In the genomic region with DNA sequence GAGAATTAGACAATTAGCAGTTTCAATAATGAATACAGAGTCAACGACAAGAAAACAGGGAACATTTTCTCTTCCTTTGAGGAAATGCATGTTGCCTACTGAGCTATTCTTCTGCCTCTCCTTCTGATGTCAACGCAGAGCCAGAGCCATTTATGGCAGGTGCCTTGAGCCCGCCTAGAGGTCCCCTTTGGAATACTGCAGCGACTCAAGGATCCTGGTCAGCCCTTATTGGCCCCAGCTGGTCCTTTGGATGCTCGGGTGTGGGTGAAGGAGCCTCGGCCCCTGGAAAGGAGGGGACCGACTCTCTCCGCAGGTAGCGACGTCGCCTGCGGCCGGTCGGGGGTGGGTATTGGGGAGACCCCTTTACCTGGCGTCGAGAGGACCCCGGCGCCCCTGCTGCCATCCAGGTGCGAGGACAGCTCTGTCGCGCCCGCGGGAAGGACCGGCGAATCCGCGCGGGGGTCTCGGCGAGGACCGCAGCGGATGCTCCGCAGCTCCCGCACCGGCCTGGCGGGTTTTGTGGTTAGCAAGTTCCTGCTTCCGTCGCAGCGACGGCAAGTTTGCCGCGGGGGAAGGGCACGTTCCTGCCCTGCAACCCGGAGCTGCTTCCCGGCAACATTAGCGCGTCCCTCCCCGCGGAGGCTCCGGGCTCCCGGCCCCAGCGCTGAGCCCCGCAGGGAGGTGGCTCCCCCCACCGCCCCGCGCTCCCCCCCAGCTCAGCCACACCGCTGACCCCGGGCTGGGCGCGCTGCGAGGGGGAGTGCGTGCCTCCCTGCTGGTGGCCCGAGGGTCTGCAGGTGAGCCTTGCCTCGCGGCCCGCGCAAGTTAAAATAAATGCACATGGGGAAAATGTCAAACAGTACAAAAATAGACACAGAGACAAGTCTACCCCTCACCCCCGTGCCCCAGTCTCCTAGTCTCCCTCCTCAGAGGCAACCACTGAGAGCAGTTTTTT, we compare ENCODE assay signal across 1 cellular context.
TF ChIP-seq lines count a peak whose summit lies in the region.

A gene (minus strand): TSS at position 532 of the 955 bp plus-strand sequence. CDS start 6,928 bp downstream, outside the sequence.

TF ChIP-seq in HCT116, 20 proteins besides CTCF, POLR2A, EP300 and RAD21 (continued from another document):
- TF ChIP-seq, protein P1, sequence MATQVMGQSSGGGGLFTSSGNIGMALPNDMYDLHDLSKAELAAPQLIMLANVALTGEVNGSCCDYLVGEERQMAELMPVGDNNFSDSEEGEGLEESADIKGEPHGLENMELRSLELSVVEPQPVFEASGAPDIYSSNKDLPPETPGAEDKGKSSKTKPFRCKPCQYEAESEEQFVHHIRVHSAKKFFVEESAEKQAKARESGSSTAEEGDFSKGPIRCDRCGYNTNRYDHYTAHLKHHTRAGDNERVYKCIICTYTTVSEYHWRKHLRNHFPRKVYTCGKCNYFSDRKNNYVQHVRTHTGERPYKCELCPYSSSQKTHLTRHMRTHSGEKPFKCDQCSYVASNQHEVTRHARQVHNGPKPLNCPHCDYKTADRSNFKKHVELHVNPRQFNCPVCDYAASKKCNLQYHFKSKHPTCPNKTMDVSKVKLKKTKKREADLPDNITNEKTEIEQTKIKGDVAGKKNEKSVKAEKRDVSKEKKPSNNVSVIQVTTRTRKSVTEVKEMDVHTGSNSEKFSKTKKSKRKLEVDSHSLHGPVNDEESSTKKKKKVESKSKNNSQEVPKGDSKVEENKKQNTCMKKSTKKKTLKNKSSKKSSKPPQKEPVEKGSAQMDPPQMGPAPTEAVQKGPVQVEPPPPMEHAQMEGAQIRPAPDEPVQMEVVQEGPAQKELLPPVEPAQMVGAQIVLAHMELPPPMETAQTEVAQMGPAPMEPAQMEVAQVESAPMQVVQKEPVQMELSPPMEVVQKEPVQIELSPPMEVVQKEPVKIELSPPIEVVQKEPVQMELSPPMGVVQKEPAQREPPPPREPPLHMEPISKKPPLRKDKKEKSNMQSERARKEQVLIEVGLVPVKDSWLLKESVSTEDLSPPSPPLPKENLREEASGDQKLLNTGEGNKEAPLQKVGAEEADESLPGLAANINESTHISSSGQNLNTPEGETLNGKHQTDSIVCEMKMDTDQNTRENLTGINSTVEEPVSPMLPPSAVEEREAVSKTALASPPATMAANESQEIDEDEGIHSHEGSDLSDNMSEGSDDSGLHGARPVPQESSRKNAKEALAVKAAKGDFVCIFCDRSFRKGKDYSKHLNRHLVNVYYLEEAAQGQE (IDR thresholded peaks at IDR 0.05; ENCODE audit: low read depth), result no peak
- TF ChIP-seq JUND (IDR thresholded peaks at IDR 0.05) (no peak), CEBPB (IDR thresholded peaks at IDR 0.05; ENCODE audit: low read depth) (no peak), FOSL1 (IDR thresholded peaks at IDR 0.05; ENCODE audit: low read depth) (no peak), SP1 (IDR thresholded peaks at IDR 0.05; ENCODE audit: low read depth) (no peak), ZNF274 (IDR thresholded peaks at IDR 0.05; ENCODE audit: low read depth, low read length) (no peak), EZH2phosphoT487 (IDR thresholded peaks at IDR 0.05; ENCODE audit: borderline replicate concordance) (no peak), ELF1 (IDR thresholded peaks at IDR 0.05; ENCODE audit: borderline replicate concordance, low read depth) (no peak), CBX3 (IDR thresholded peaks at IDR 0.05; ENCODE audit: low read depth) (no peak)
- TF ChIP-seq, protein P2, sequence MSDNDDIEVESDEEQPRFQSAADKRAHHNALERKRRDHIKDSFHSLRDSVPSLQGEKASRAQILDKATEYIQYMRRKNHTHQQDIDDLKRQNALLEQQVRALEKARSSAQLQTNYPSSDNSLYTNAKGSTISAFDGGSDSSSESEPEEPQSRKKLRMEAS (IDR thresholded peaks at IDR 0.05), result no peak
- TF ChIP-seq, protein P3, sequence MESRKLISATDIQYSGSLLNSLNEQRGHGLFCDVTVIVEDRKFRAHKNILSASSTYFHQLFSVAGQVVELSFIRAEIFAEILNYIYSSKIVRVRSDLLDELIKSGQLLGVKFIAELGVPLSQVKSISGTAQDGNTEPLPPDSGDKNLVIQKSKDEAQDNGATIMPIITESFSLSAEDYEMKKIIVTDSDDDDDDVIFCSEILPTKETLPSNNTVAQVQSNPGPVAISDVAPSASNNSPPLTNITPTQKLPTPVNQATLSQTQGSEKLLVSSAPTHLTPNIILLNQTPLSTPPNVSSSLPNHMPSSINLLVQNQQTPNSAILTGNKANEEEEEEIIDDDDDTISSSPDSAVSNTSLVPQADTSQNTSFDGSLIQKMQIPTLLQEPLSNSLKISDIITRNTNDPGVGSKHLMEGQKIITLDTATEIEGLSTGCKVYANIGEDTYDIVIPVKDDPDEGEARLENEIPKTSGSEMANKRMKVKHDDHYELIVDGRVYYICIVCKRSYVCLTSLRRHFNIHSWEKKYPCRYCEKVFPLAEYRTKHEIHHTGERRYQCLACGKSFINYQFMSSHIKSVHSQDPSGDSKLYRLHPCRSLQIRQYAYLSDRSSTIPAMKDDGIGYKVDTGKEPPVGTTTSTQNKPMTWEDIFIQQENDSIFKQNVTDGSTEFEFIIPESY (IDR thresholded peaks at IDR 0.05; ENCODE audit: extremely low read depth, insufficient replicate concordance, low read length), result no peak
- TF ChIP-seq, protein P4, sequence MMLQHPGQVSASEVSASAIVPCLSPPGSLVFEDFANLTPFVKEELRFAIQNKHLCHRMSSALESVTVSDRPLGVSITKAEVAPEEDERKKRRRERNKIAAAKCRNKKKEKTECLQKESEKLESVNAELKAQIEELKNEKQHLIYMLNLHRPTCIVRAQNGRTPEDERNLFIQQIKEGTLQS (IDR thresholded peaks at IDR 0.05), result no peak
